ENCODE assay signal across 11 cellular contexts in genomic region chr12:13211191-13211858, GRCh38. TPM values are rescaled to one million over a fixed set of nuclear protein-coding genes. Genes with fewer than 3 reads are reported as not detected.
DNase-seq lines count a peak whose midpoint lies in the region; ATAC-seq and TF ChIP-seq lines count a peak whose summit lies in the region.
"Had no signal": no experiment of that assay in that cellular context is flagged by ENCODE, and none has a peak within 500 bp of the region (broad histone marks: within the 10 kb centered on the region; RNA-seq: fewer than 3 reads in every experiment).

No MANE protein-coding gene starts in this region.

- H3K9me3 Mint-ChIP-seq in dendritic cell treated with granulocyte-macrophage colony-stimulating factor and Interleukin-4, amounts not matched to agents 40 ng/mL and 50 ng/mL, for 4 days = no peaks in the 10 kb centered on the region

- no peaks in the 10 kb centered on the region for H3K36me3 ChIP-seq in Panc1 (ENCODE audit: control insufficient read depth, insufficient read depth, low read length)
- no peaks in the 10 kb centered on the region for H3K36me3 ChIP-seq in parathyroid adenoma (ENCODE audit: control insufficient read depth, insufficient read depth, low read length)
- H3K36me3 ChIP-seq: ovary had no signal

- no TSS peak for BruUV-seq in Panc1 (replicated peaks; lab: Mats Ljungman, UMichigan)

- no peaks in the 10 kb centered on the region for H3K79me2 ChIP-seq in parathyroid adenoma

- TF ChIP-seq CTCF in Panc1 (IDR thresholded peaks at IDR 0.05) (no peak), parathyroid adenoma (IDR thresholded peaks at IDR 0.05) (no peak), dorsolateral prefrontal cortex (IDR thresholded peaks at IDR 0.05 in 54 of 56, conservative IDR thresholded peaks at IDR 0.05 in 2 of 56; ENCODE audit: low read depth in 1 of 56, partially characterized antibody in 56 of 56) (no peak)

- ATAC-seq in Panc1 = peak; percentile 66

- no peaks in the 10 kb centered on the region for H3K27me3 ChIP-seq in Panc1 (ENCODE audit: control insufficient read depth, insufficient read depth, low read length)
- H3K27me3 ChIP-seq in parathyroid adenoma (ENCODE audit: control insufficient read depth, insufficient read depth, low read length) = no peaks in the 10 kb centered on the region
- H3K27me3 ChIP-seq in dorsolateral prefrontal cortex = no peaks in the 10 kb centered on the region
- H3K27me3 ChIP-seq: ovary had no signal

- CTCF ChIA-PET in Panc1 (lab: Charles Lee) = interaction anchor here (0.7 to 1.5 kb wide), 7 partner anchors 11 to 225 kb away, joined by 3 to 7 read pairs (median 6); no protein-coding TSS in a partner anchor

- POLR2A ChIA-PET in Panc1 (lab: Charles Lee) = interaction anchor here (0.5 to 0.6 kb wide), 2 partner anchors 182 to 393 kb away, joined by 3 read pairs; no protein-coding TSS in a partner anchor

- H3K4me1 ChIP-seq in Panc1 (ENCODE audit: control insufficient read depth, insufficient read depth, low read length) (peaks cover 18% of the 10 kb centered on the region), parathyroid adenoma (no peaks in the 10 kb centered on the region)

- H3K27ac ChIP-seq in Panc1 (ENCODE audit: low read length) (peak overlapping the region; percentile 74), parathyroid adenoma (no peak overlapping the region), dorsolateral prefrontal cortex (peak overlapping the region in 8 of 59 donors; percentile 7 to 57 (median 40))
- H3K27ac ChIP-seq: 22Rv1, ovary had no signal

- intact Hi-C loops in Panc1 (cut with micrococcal nuclease; ENCODE audit: unreplicated experiment) = loop anchor here (2.0 to 5.0 kb wide), 3 partner anchors 113 to 289 kb away; no protein-coding TSS in a partner anchor
- intact Hi-C loops in dendritic cell treated with granulocyte-macrophage colony-stimulating factor and Interleukin-4, amounts not matched to agents 40 ng/mL and 50 ng/mL, for 4 days (cut with micrococcal nuclease) = loop anchor here (5.0 kb wide), 1 partner anchor 169 kb away; the partner anchor contains the start of gene FAM234B
- intact Hi-C loops in cardiac septum (cut with DNase I) = loop anchor here (2.0 to 5.0 kb wide), 2 partner anchors 209 to 295 kb away; partner anchors contain the start of gene HEBP1
- intact Hi-C loops in dorsolateral prefrontal cortex (cut with DNase I) = loop anchor here (2.0 to 10.0 kb wide), 3 partner anchors 189 to 377 kb away; no protein-coding TSS in a partner anchor

- H2AFZ ChIP-seq in parathyroid adenoma = peak overlapping the region; percentile 76

- H3K36me3 Mint-ChIP-seq in dendritic cell treated with granulocyte-macrophage colony-stimulating factor and Interleukin-4, amounts not matched to agents 40 ng/mL and 50 ng/mL, for 4 days (ENCODE audit: low read depth) = peaks cover 51% of the 10 kb centered on the region

- no peak overlapping the region for H3K4me3 Mint-ChIP-seq in dendritic cell treated with granulocyte-macrophage colony-stimulating factor and Interleukin-4, amounts not matched to agents 40 ng/mL and 50 ng/mL, for 4 days

- H3K4me1 Mint-ChIP-seq in dendritic cell treated with granulocyte-macrophage colony-stimulating factor and Interleukin-4, amounts not matched to agents 40 ng/mL and 50 ng/mL, for 4 days (ENCODE audit: low read depth) = peaks cover 54% of the 10 kb centered on the region

- H3K9me3 ChIP-seq in Panc1 (ENCODE audit: control insufficient read depth, insufficient read depth, low read depth, low read length) (no peaks in the 10 kb centered on the region), parathyroid adenoma (ENCODE audit: control insufficient read depth, low read length) (no peaks in the 10 kb centered on the region)
- H3K9me3 ChIP-seq: ovary had no signal

- no peaks in the 10 kb centered on the region for H3K27me3 Mint-ChIP-seq in dendritic cell treated with granulocyte-macrophage colony-stimulating factor and Interleukin-4, amounts not matched to agents 40 ng/mL and 50 ng/mL, for 4 days

- peak overlapping the region; percentile 6 for H3K27ac Mint-ChIP-seq in dendritic cell treated with granulocyte-macrophage colony-stimulating factor and Interleukin-4, amounts not matched to agents 40 ng/mL and 50 ng/mL, for 4 days

- DNase-seq in NCI-H526 (lab: John Stamatoyannopoulos, UW) = peak; percentile 19 to 35
- DNase-seq in NCI-H526 treated with DMSO at 0.1 percent for 48 hours (lab: John Stamatoyannopoulos, UW) = no peak
- DNase-seq in Panc1 (ENCODE audit: low read depth, low spot score) = no peak
- no peak for DNase-seq in RPMI8226
- no peak for DNase-seq in cardiac septum (ENCODE audit: low spot score)
- DNase-seq in dorsolateral prefrontal cortex = no peak
- DNase-seq: NCI-H510A had no signal

- in situ Hi-C loops in Panc1 (cut with HindIII; ENCODE audit: low pct_unique_long_range_greater_than_20kb, low sequenced_read_pairs) = no loop called here

- no peak overlapping the region for H3K4me2 ChIP-seq in parathyroid adenoma (ENCODE audit: low read length)

- peak overlapping the region in 1 of 2 experiments; percentile 37; a peak in 2 of 4 replicates for H3K4me3 ChIP-seq in Panc1 (ENCODE audit: low read depth in 2 of 2, low read length in 2 of 2)
- H3K4me3 ChIP-seq in parathyroid adenoma (ENCODE audit: low read depth, low read length) = no peak overlapping the region
- peak overlapping the region in 5 of 59 donors; percentile 1 to 29 (median 23) for H3K4me3 ChIP-seq in dorsolateral prefrontal cortex
- H3K4me3 ChIP-seq: ovary had no signal

- no peak overlapping the region for H3K9ac ChIP-seq in parathyroid adenoma

RNA-seq across cellular contexts. Expression of gene EMP1, which starts 14.8 kb away (rescaled TPM):
- 18.6 TPM for total RNA-seq in Panc1 (2021; ENCODE audit: unreplicated experiment)
- polyA plus RNA-seq in Panc1 (2012; ENCODE audit: insufficient read length) = 24.1 TPM
- total RNA-seq in cardiac septum = 118 TPM
- 100 to 1,000 TPM in 8 of 120 experiments, 10 to 100 TPM in 109, 1 to 10 TPM in 3; 6.7 to 201 (median 32.3) TPM for total RNA-seq in dorsolateral prefrontal cortex

Comparison
In these comparisons a context has a peak if more than half of its experiments do, and no peak if none do; other contexts are left out.
1. DNase-seq: peak in NCI-H526 (2 of 2); none in NCI-H526 treated with DMSO at 0.1 percent for 48 hours (single experiment), Panc1 (single experiment), RPMI8226 (single experiment), cardiac septum (single experiment) and dorsolateral prefrontal cortex (0 of 10).